Comparison of ENCODE assay signal across 10 cellular contexts in genomic region chr6:76697585-76697984, GRCh38.
DNase-seq lines count a peak whose midpoint lies in the region; ATAC-seq and TF ChIP-seq lines count a peak whose summit lies in the region.
"Had no signal": no experiment of that assay in that cellular context is flagged by ENCODE, and none has a peak within 500 bp of the region (broad histone marks: within the 10 kb centered on the region; RNA-seq: fewer than 3 reads in every experiment).

No MANE protein-coding gene starts in this region.

- no peak overlapping the region for H3K27ac Mint-ChIP-seq in HFFc6
- H3K27ac Mint-ChIP-seq in CD14-positive monocyte, result no peak overlapping the region

- H3K27me3 Mint-ChIP-seq in HFFc6 (ENCODE audit: insufficient read depth) (no peaks in the 10 kb centered on the region), CD14-positive monocyte (ENCODE audit: low read depth in 3 of 3) (no peaks in the 10 kb centered on the region)

- ATAC-seq in HG03280 (IDR thresholded peaks at IDR 0.05; ENCODE audit: unreplicated experiment), result no peak

- H3K4me3 ChIP-seq in fibroblast of pulmonary artery (replicated peaks; ENCODE audit: low read depth, low read length) (no peak overlapping the region), retinal pigment epithelial cell (ENCODE audit: low read length) (no peak overlapping the region)

- intact Hi-C loops in CD14-positive monocyte (cut with micrococcal nuclease), result no loop called here

- no peak overlapping the region for H3K4me3 Mint-ChIP-seq in HFFc6
- no peak overlapping the region for H3K4me3 Mint-ChIP-seq in CD14-positive monocyte

- H3K36me3 Mint-ChIP-seq in HFFc6 (ENCODE audit: low read depth), result no peaks in the 10 kb centered on the region
- no peaks in the 10 kb centered on the region for H3K36me3 Mint-ChIP-seq in CD14-positive monocyte

- no peak for DNase-seq in HFFc6
- peak; percentile 5 for DNase-seq in SW480 (ENCODE audit: low spot score)
- DNase-seq in fibroblast of pulmonary artery (ENCODE audit: low read depth), result peak; percentile 39
- DNase-seq in retinal pigment epithelial cell (ENCODE audit: low read depth), result no peak
- no peak for DNase-seq in NCI-H526 treated with DMSO at 0.1 percent for 48 hours (lab: John Stamatoyannopoulos, UW)
- no peak for DNase-seq in CD14-positive monocyte (ENCODE audit: low spot score)
- DNase-seq: DMS153, Karpas-422, NCI-H510A had no signal

- H3K9me3 Mint-ChIP-seq in HFFc6 (no peaks in the 10 kb centered on the region), CD14-positive monocyte (peaks cover 0 to 1% (median 0%) of the 10 kb centered on the region in 7 donors)

- H3K4me1 Mint-ChIP-seq in HFFc6 (ENCODE audit: low read depth), result no peaks in the 10 kb centered on the region
- no peaks in the 10 kb centered on the region for H3K4me1 Mint-ChIP-seq in CD14-positive monocyte

- TF ChIP-seq CTCF in HFFc6 (IDR thresholded peaks at IDR 0.05) (peak; percentile 49), fibroblast of pulmonary artery (IDR thresholded peaks at IDR 0.05; ENCODE audit: low read length, missing control alignments) (peak; percentile 25), retinal pigment epithelial cell (conservative IDR thresholded peaks at IDR 0.05; ENCODE audit: low read depth, low read length) (peak; percentile 44), CD14-positive monocyte (IDR thresholded peaks at IDR 0.05) (no peak)

Comparison
In these comparisons a context has a peak if more than half of its experiments do, and no peak if none do; other contexts are left out.
1. DNase-seq: peak in SW480 (single experiment) and fibroblast of pulmonary artery (single experiment); none in HFFc6 (single experiment), retinal pigment epithelial cell (single experiment), NCI-H526 treated with DMSO at 0.1 percent for 48 hours (single experiment) and CD14-positive monocyte (single experiment).